7 cellular contexts compared by ENCODE assay signal in genomic region chr12:130917607-130918006, GRCh38. TPM values are rescaled to one million over a fixed set of nuclear protein-coding genes. Genes with fewer than 3 reads are reported as not detected.
"Had no signal": no experiment of that assay in that cellular context is flagged by ENCODE, and none has a peak within 500 bp of the region (broad histone marks: within the 10 kb centered on the region; RNA-seq: fewer than 3 reads in every experiment).

No MANE protein-coding gene starts in this region.

- H3K4me3 ChIP-seq: GM23338, HAP-1, K562 had no signal

- H3K4me2 ChIP-seq: GM23338 had no signal

- ATAC-seq: GM23338, HCT116, K562 had no signal

- H3K4me1 ChIP-seq: HAP-1 had no signal

- H3K27ac Mint-ChIP-seq: GM23338 had no signal

- H3K9me3 Mint-ChIP-seq: GM23338 had no signal

- H3K4me3 Mint-ChIP-seq: GM23338 had no signal

- DNase-seq: IMR-90, KG1 had no signal

- H3K9me3 ChIP-seq: HAP-1 had no signal

- H3K36me3 ChIP-seq: HAP-1 had no signal

RNA-seq across cellular contexts. Expression of gene ADGRD1, which starts 36.1 kb away (rescaled TPM):
- total RNA-seq: HT-29, IMR-90 had no signal
- polyA plus RNA-seq: GM23338, IMR-90 had no signal
